In genomic region chr17:57370583-57370982, GRCh38 we compare ENCODE assay signal across 14 cellular contexts.
DNase-seq lines count a peak whose midpoint lies in the region; ATAC-seq, FAIRE-seq and TF ChIP-seq lines count a peak whose summit lies in the region.
"Had no signal": no experiment of that assay in that cellular context is flagged by ENCODE, and none has a peak within 500 bp of the region (broad histone marks: within the 10 kb centered on the region; RNA-seq: fewer than 3 reads in every experiment).

No MANE protein-coding gene starts in this region.

- H3K36me3 ChIP-seq in mammary epithelial cell (ENCODE audit: insufficient read depth, low read length): no peaks in the 10 kb centered on the region
- no peaks in the 10 kb centered on the region for H3K36me3 ChIP-seq in osteoblast (ENCODE audit: insufficient read depth, low read length)
- H3K36me3 ChIP-seq: SJSA1, upper lobe of right lung had no signal

- peaks cover 6% of the 10 kb centered on the region for H3K79me2 ChIP-seq in mammary epithelial cell (ENCODE audit: insufficient read depth, low read length)
- H3K79me2 ChIP-seq in osteoblast (ENCODE audit: insufficient read depth, low read length): no peaks in the 10 kb centered on the region

- TSS peak; percentile 31 for BruUV-seq in mammary epithelial cell (replicated peaks; lab: Mats Ljungman, UMichigan)

- H3K4me1 ChIP-seq in mammary epithelial cell (ENCODE audit: insufficient read depth, low read length) (peaks cover 49% of the 10 kb centered on the region), osteoblast (ENCODE audit: insufficient read depth, low read length) (peaks cover 7% of the 10 kb centered on the region)

- POLR2A ChIA-PET in AG04450 (lab: Yijun Ruan, JAX): interaction anchor here (0.6 kb wide), 1 partner anchor 42 kb away, joined by 5 read pairs; no protein-coding TSS in a partner anchor

- WGBS in mammary epithelial cell (ENCODE audit: low coverage, missing lambda C conversion rate): 98% methylated on average over 3 of the region's 3 CpGs

- H2AFZ ChIP-seq in mammary epithelial cell (ENCODE audit: low read depth, low read length): peak overlapping the region; percentile 10
- no peak overlapping the region for H2AFZ ChIP-seq in osteoblast (ENCODE audit: low read length)

- FAIRE-seq in HTR-8/SVneo (lab: Jason Lieb, UNC): peak; percentile 23

- peak overlapping the region; percentile 74 for H3K4me2 ChIP-seq in mammary epithelial cell (ENCODE audit: insufficient read depth, low read depth, low read length)
- no peak overlapping the region for H3K4me2 ChIP-seq in osteoblast (ENCODE audit: insufficient read depth, low read length)

- H4K20me1 ChIP-seq in mammary epithelial cell (ENCODE audit: insufficient read depth, low read length): no peaks in the 10 kb centered on the region
- H4K20me1 ChIP-seq in osteoblast (ENCODE audit: insufficient read depth, low read length): no peaks in the 10 kb centered on the region

- in situ Hi-C loops in mammary epithelial cell (cut with MboI; ENCODE audit: low sequenced_read_pairs in 2 of 2): no loop called here

- intact Hi-C loops in mammary epithelial cell (cut with micrococcal nuclease): loop anchor here (5.0 kb wide), 1 partner anchor 72 kb away; no protein-coding TSS in a partner anchor
- intact Hi-C loops in posterior cingulate gyrus (cut with DNase I): no loop called here

- H3K4me3 ChIP-seq in AG04450 (ENCODE audit: low read depth, low read length) (no peak overlapping the region), mammary epithelial cell (replicated peaks in 1 of 3; ENCODE audit: insufficient read depth in 1 of 3, low read depth in 2 of 3, low read length in 3 of 3) (no peak overlapping the region), osteoblast (ENCODE audit: insufficient read depth, low read length) (no peak overlapping the region)
- H3K4me3 ChIP-seq: SJSA1, upper lobe of right lung had no signal

- H3K27ac ChIP-seq in AG04450 (ENCODE audit: low read depth, low read length) (peak overlapping the region; percentile 91), mammary epithelial cell (ENCODE audit: insufficient read depth, low read depth, low read length) (peak overlapping the region; percentile 88), osteoblast (ENCODE audit: low read depth, low read length) (peak overlapping the region; percentile 41)
- H3K27ac ChIP-seq: SJSA1, upper lobe of right lung had no signal

- no peak for DNase-seq in AG04450 (ENCODE audit: low read depth, low spot score)
- no peak for DNase-seq in HTR-8/SVneo (ENCODE audit: insufficient read length, low spot score)
- no peak for DNase-seq in mammary epithelial cell
- no peak for DNase-seq in osteoblast (ENCODE audit: insufficient read length, low spot score, missing footprints)
- DNase-seq in posterior cingulate gyrus: no peak
- DNase-seq: left colon; naive thymus-derived CD4-positive, alpha-beta T cell; NCI-H1436 treated with DMSO at 0.1 percent for 48 hours; NCI-H2227 treated with DMSO at 0.1 percent for 48 hours; upper lobe of right lung had no signal

- H3K27me3 ChIP-seq in AG04450 (ENCODE audit: control insufficient read depth, insufficient read depth, low read length) (no peaks in the 10 kb centered on the region), mammary epithelial cell (ENCODE audit: insufficient read depth, low read length) (no peaks in the 10 kb centered on the region), osteoblast (ENCODE audit: insufficient read depth, low read length) (no peaks in the 10 kb centered on the region)
- H3K27me3 ChIP-seq: SJSA1, upper lobe of right lung had no signal

- TF ChIP-seq CTCF in AG04450 (IDR thresholded peaks at IDR 0.05; ENCODE audit: low read depth, low read length) (no peak), mammary epithelial cell (conservative IDR thresholded peaks at IDR 0.05 in 1 of 2, IDR thresholded peaks at IDR 0.05 in 1 of 2; ENCODE audit: extremely low read depth in 1 of 2, insufficient read depth in 1 of 2, low read depth in 1 of 2, low read length in 2 of 2) (no peak), osteoblast (IDR thresholded peaks at IDR 0.05; ENCODE audit: extremely low read depth, low read depth, low read length) (no peak)

- ATAC-seq in GM18909 (IDR thresholded peaks at IDR 0.05; ENCODE audit: poor library complexity, unreplicated experiment) (no peak), GM18498 (IDR thresholded peaks at IDR 0.05; ENCODE audit: unreplicated experiment) (no peak), GM21367 (IDR thresholded peaks at IDR 0.05; ENCODE audit: unreplicated experiment) (no peak)
- ATAC-seq: left colon; naive thymus-derived CD4-positive, alpha-beta T cell had no signal

- CTCF ChIA-PET in AG04450 (lab: Charles Lee) (interaction anchor here (0.5 to 0.9 kb wide), 2 partner anchors 114 to 301 kb away, joined by 3 to 4 read pairs; partner anchors contain the start of gene MSI2), mammary epithelial cell (lab: Charles Lee; ENCODE audit: low non-redundant PET) (no interaction called here)

- H3K9ac ChIP-seq in mammary epithelial cell (ENCODE audit: insufficient read depth, low read length): peak overlapping the region; percentile 51

- dilution Hi-C loops in mammary epithelial cell (cut with HindIII; ENCODE audit: low sequenced_read_pairs): no loop called here

- H3K9me3 ChIP-seq in AG04450 (ENCODE audit: control insufficient read depth, insufficient read depth, low read length) (peaks cover 2% of the 10 kb centered on the region; the same call in 1 of the 2 replicates), mammary epithelial cell (replicated peaks; ENCODE audit: insufficient read depth, low read length) (peaks cover 4% of the 10 kb centered on the region), osteoblast (ENCODE audit: low read depth, low read length) (peaks cover 1% of the 10 kb centered on the region)
- H3K9me3 ChIP-seq: SJSA1, upper lobe of right lung had no signal

Comparison
In these comparisons a context has a peak if more than half of its experiments do, and no peak if none do; other contexts are left out.
1. H3K27ac ChIP-seq: peak in every context shown above with its lines; median percentile 91 in AG04450; 88 in mammary epithelial cell; 41 in osteoblast.